14 cellular contexts compared by ENCODE assay signal in the genomic region with DNA sequence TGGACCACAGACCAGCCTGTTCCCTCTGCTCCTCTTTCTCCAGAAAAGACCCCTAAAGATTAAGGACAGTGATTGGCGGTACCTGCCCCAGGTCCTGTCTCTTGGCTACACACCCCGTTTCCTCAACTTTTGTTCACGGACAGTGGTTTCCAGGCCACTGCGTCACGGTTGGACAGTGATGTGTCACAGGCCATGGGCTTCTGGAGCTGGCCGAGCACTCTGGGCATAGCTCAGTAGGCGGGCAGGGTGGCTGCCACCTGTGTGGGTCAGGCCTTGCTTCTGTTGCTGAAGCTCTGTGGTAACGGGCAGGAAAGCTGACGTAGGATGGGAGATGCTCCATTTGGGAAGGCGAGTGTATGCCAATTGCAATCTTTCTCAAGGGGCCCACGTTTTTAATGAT. TPM values are rescaled to one million over a fixed set of nuclear protein-coding genes. Genes with fewer than 3 reads are reported as not detected.
"Had no signal": no experiment of that assay in that cellular context is flagged by ENCODE, and none has a peak within 500 bp of the region (broad histone marks: within the 10 kb centered on the region; RNA-seq: fewer than 3 reads in every experiment).

No MANE protein-coding gene starts in this region.

- H3K27me3 ChIP-seq: body of pancreas, SJCRH30 had no signal

- H3K27me3 Mint-ChIP-seq: activated naive CD4-positive, alpha-beta T cell treated with anti-CD3 and anti-CD28 coated beads, Interleukin-2, amount 10 ng/mL, durations not matched to agents 7 days and 5 days; dendritic cell treated with granulocyte-macrophage colony-stimulating factor and Interleukin-4, amounts not matched to agents 40 ng/mL and 50 ng/mL, for 4 days; type B pancreatic cell had no signal

- H3K36me3 ChIP-seq: SJCRH30 had no signal

- H3K4me3 Mint-ChIP-seq: activated naive CD4-positive, alpha-beta T cell treated with anti-CD3 and anti-CD28 coated beads, Interleukin-2, amount 10 ng/mL, durations not matched to agents 7 days and 5 days; dendritic cell treated with granulocyte-macrophage colony-stimulating factor and Interleukin-4, amounts not matched to agents 40 ng/mL and 50 ng/mL, for 4 days; natural killer cell; stimulated activated memory B cell treated with anti-CD40 and anti-IgM and Interleukin-4, amounts not matched to agents 10 μg/mL and 1 μg/mL and 100 μg/mL, for 72 hours; T-helper 2 cell treated with Interferon-gamma antibody and Interleukin-4, amounts not matched to agents 5 μg/mL and 100 μg/mL, for 36 hours; type B pancreatic cell had no signal

- DNase-seq: activated CD4-positive, alpha-beta T cell treated with anti-CD3 and anti-CD28 coated beads, Interleukin-2, amount 50 U/mL, for 4 hours; activated naive CD4-positive, alpha-beta T cell treated with anti-CD3 and anti-CD28 coated beads, Interleukin-2, amount 10 ng/mL, durations not matched to agents 7 days and 5 days; glutamatergic neuron; natural killer cell; retina; SJCRH30; substantia nigra; SW 1271 had no signal

- H3K9me3 ChIP-seq: body of pancreas, SJCRH30 had no signal

- H3K4me3 ChIP-seq: body of pancreas, SJCRH30, skin epidermis had no signal

- H3K9me3 Mint-ChIP-seq: activated naive CD4-positive, alpha-beta T cell treated with anti-CD3 and anti-CD28 coated beads, Interleukin-2, amount 10 ng/mL, durations not matched to agents 7 days and 5 days; dendritic cell treated with granulocyte-macrophage colony-stimulating factor and Interleukin-4, amounts not matched to agents 40 ng/mL and 50 ng/mL, for 4 days; natural killer cell; stimulated activated memory B cell treated with anti-CD40 and anti-IgM and Interleukin-4, amounts not matched to agents 10 μg/mL and 1 μg/mL and 100 μg/mL, for 72 hours; T-helper 2 cell treated with Interferon-gamma antibody and Interleukin-4, amounts not matched to agents 5 μg/mL and 100 μg/mL, for 36 hours; type B pancreatic cell had no signal

- H3K4me1 ChIP-seq: body of pancreas, SJCRH30 had no signal

- H3K36me3 Mint-ChIP-seq: activated naive CD4-positive, alpha-beta T cell treated with anti-CD3 and anti-CD28 coated beads, Interleukin-2, amount 10 ng/mL, durations not matched to agents 7 days and 5 days; natural killer cell; stimulated activated memory B cell treated with anti-CD40 and anti-IgM and Interleukin-4, amounts not matched to agents 10 μg/mL and 1 μg/mL and 100 μg/mL, for 72 hours had no signal

- H3K27ac ChIP-seq: body of pancreas, SJCRH30, skin epidermis had no signal

- H3K4me1 Mint-ChIP-seq: natural killer cell had no signal

- H3K27ac Mint-ChIP-seq: activated naive CD4-positive, alpha-beta T cell treated with anti-CD3 and anti-CD28 coated beads, Interleukin-2, amount 10 ng/mL, durations not matched to agents 7 days and 5 days; dendritic cell treated with granulocyte-macrophage colony-stimulating factor and Interleukin-4, amounts not matched to agents 40 ng/mL and 50 ng/mL, for 4 days; natural killer cell; stimulated activated memory B cell treated with anti-CD40 and anti-IgM and Interleukin-4, amounts not matched to agents 10 μg/mL and 1 μg/mL and 100 μg/mL, for 72 hours; T-helper 2 cell treated with Interferon-gamma antibody and Interleukin-4, amounts not matched to agents 5 μg/mL and 100 μg/mL, for 36 hours; type B pancreatic cell had no signal

RNA-seq across cellular contexts. Expression of a gene that starts 13.6 kb away (rescaled TPM):
- total RNA-seq: natural killer cell had no signal
